In genomic region chr14:37501877-37502276, GRCh38 we compare ENCODE assay signal across 31 cellular contexts.
A peak's percentile ranks its signal among the peaks of the same experiment; 100 is the strongest.
DNase-seq lines count a peak whose midpoint lies in the region; ATAC-seq, FAIRE-seq and TF ChIP-seq lines count a peak whose summit lies in the region.
"Had no signal": no experiment of that assay in that cellular context is flagged by ENCODE, and none has a peak within 500 bp of the region (broad histone marks: within the 10 kb centered on the region; RNA-seq: fewer than 3 reads in every experiment).

No MANE protein-coding gene starts in this region.

- H3K4me2 ChIP-seq in HepG2 (ENCODE audit: low read depth, low read length): no peak overlapping the region
- H3K4me2 ChIP-seq: A549; BLaER1; BLaER1 treated with 17β-estradiol and CSF1 and Interleukin-3, amounts not matched to agents 10 nM and 100 nM had no signal

- FAIRE-seq in HepG2 (lab: Jason Lieb, UNC) (no peak), kidney (lab: Jason Lieb, UNC) (no peak)
- FAIRE-seq: A204.1, A549, D721Med had no signal

- H3K4me3 ChIP-seq in HepG2 (replicated peaks in 1 of 3; ENCODE audit: insufficient read depth in 1 of 3, low read depth in 2 of 3, low read length in 3 of 3): no peak overlapping the region
- H3K4me3 ChIP-seq in right lobe of liver: no peak overlapping the region
- no peak overlapping the region for H3K4me3 ChIP-seq in kidney (ENCODE audit: low read length in 2 of 2)
- H3K4me3 ChIP-seq: A549; BLaER1; BLaER1 treated with 17β-estradiol and CSF1 and Interleukin-3, amounts not matched to agents 10 nM and 100 nM had no signal

- BruUV-seq in HepG2 (replicated peaks; lab: Mats Ljungman, UMichigan): no TSS peak

- DNase-seq in HepG2 (ENCODE audit: low spot score): no peak
- DNase-seq in right lobe of liver: no peak
- peak; percentile 53 for DNase-seq in kidney
- DNase-seq in NCI-H1436 (lab: John Stamatoyannopoulos, UW): no peak
- DNase-seq: 8988T; ACHN; AML-193; BE2C; C1 segment of cervical spinal cord; Caco-2; Calu3; CD4-positive, alpha-beta memory T cell; CD4-positive, alpha-beta T cell; CD4-positive, CD25-positive, alpha-beta regulatory T cell; CD8-positive, alpha-beta memory T cell; CD8-positive, alpha-beta T cell; COR-L47; DMS 273 treated with DMSO at 0.1 percent for 48 hours; DMS153; DMS53; DMS79; DMS79 treated with DMSO at 0.1 percent for 48 hours; DND-41; EL had no signal

- H3K79me2 ChIP-seq in HepG2 (ENCODE audit: insufficient read depth, low read length): no peaks in the 10 kb centered on the region

- H3K27ac ChIP-seq in HepG2 (ENCODE audit: extremely low read length, insufficient read depth, low read length): no peak overlapping the region
- no peak overlapping the region for H3K27ac ChIP-seq in right lobe of liver
- H3K27ac ChIP-seq in kidney (ENCODE audit: low read depth in 2 of 2, low read length in 2 of 2): no peak overlapping the region
- H3K27ac ChIP-seq: 22Rv1; A549; BLaER1; BLaER1 treated with 17β-estradiol and CSF1 and Interleukin-3, amounts not matched to agents 10 nM and 100 nM; C4-2B had no signal

- H3K27me3 ChIP-seq in HepG2 (ENCODE audit: control insufficient read depth in 1 of 2, insufficient read depth in 2 of 2, low read length in 2 of 2) (no peaks in the 10 kb centered on the region), right lobe of liver (no peaks in the 10 kb centered on the region)
- H3K27me3 ChIP-seq: BE2C; BLaER1; BLaER1 treated with 17β-estradiol and CSF1 and Interleukin-3, amounts not matched to agents 10 nM and 100 nM had no signal

- intact Hi-C loops in HepG2 (cut with micrococcal nuclease; ENCODE audit: unreplicated experiment) (no loop called here), right lobe of liver (cut with DNase I) (no loop called here), kidney (cut with DNase I) (no loop called here)

- no peak overlapping the region for H2AFZ ChIP-seq in HepG2 (ENCODE audit: low read length)

- no peak for TF ChIP-seq POLR2A in HepG2 (IDR thresholded peaks at IDR 0.05; ENCODE audit: insufficient read depth in 1 of 2, low read depth in 2 of 2, low read length in 2 of 2)
- TF ChIP-seq POLR2A in right lobe of liver (IDR thresholded peaks at IDR 0.05): no peak

- 86% methylated on average over 5 of the region's 5 CpGs for WGBS in HepG2 (ENCODE audit: low lambda C conversion rate)
- WGBS in right lobe of liver (ENCODE audit: insufficient coverage, low coverage, low lambda C conversion rate, missing lambda C conversion rate): no CpG with 5 or more reads among the region's 5 CpGs

- H3K4me1 ChIP-seq in HepG2 (ENCODE audit: insufficient read depth, low read length) (peaks cover 11% of the 10 kb centered on the region), right lobe of liver (no peaks in the 10 kb centered on the region), kidney (ENCODE audit: control insufficient read depth in 1 of 2, insufficient read depth in 1 of 2, low read depth in 1 of 2, low read length in 2 of 2) (no peaks in the 10 kb centered on the region)
- H3K4me1 ChIP-seq: A549; BE2C; BLaER1; BLaER1 treated with 17β-estradiol and CSF1 and Interleukin-3, amounts not matched to agents 10 nM and 100 nM; Caco-2 had no signal

- TF ChIP-seq CTCF in HepG2 (CRISPR knock-in tag; IDR thresholded peaks at IDR 0.05) (no peak), right lobe of liver (IDR thresholded peaks at IDR 0.05) (no peak), kidney (IDR thresholded peaks at IDR 0.05; ENCODE audit: borderline replicate concordance, extremely low read depth, insufficient read depth) (no peak)

- TF ChIP-seq EP300 in HepG2 (IDR thresholded peaks at IDR 0.05; ENCODE audit: low read depth in 2 of 2, low read length in 2 of 2) (no peak), HepG2 (CRISPR knock-in tag; IDR thresholded peaks at IDR 0.05; ENCODE audit: borderline replicate concordance) (no peak)

- in situ Hi-C loops in HepG2 (cut with HindIII; ENCODE audit: extremely low pct_ligation_motif_present, low pct_unique_long_range_greater_than_20kb): no loop called here

- no peaks in the 10 kb centered on the region for H4K20me1 ChIP-seq in HepG2 (ENCODE audit: insufficient read depth, low read length)
- H4K20me1 ChIP-seq: BLaER1; BLaER1 treated with 17β-estradiol and CSF1 and Interleukin-3, amounts not matched to agents 10 nM and 100 nM had no signal

- H3K9ac ChIP-seq in HepG2 (ENCODE audit: insufficient read depth, low read depth, low read length) (no peak overlapping the region), kidney (ENCODE audit: low read length in 2 of 2) (no peak overlapping the region)
- H3K9ac ChIP-seq: BLaER1; BLaER1 treated with 17β-estradiol and CSF1 and Interleukin-3, amounts not matched to agents 10 nM and 100 nM had no signal

- CTCF ChIA-PET in HepG2 (lab: Yijun Ruan, JAX; ENCODE audit: low intra/inter-chr PET ratio, low total read pairs): no interaction called here

- peaks cover 3 to 10% of the 10 kb centered on the region in 2 experiments; a peak in 3 of 5 replicates for H3K36me3 ChIP-seq in HepG2 (replicated peaks in 1 of 2; ENCODE audit: control insufficient read depth in 1 of 2, insufficient read depth in 2 of 2, low read length in 2 of 2)
- no peaks in the 10 kb centered on the region for H3K36me3 ChIP-seq in right lobe of liver
- no peaks in the 10 kb centered on the region for H3K36me3 ChIP-seq in kidney (ENCODE audit: control insufficient read depth in 1 of 2, insufficient read depth in 2 of 2, low read length in 2 of 2)
- H3K36me3 ChIP-seq: BE2C; BLaER1; BLaER1 treated with 17β-estradiol and CSF1 and Interleukin-3, amounts not matched to agents 10 nM and 100 nM had no signal

- POLR2A ChIA-PET in HepG2 (lab: Yijun Ruan, JAX): no interaction called here

- no peaks in the 10 kb centered on the region for H3K9me3 ChIP-seq in HepG2 (ENCODE audit: low read length)
- H3K9me3 ChIP-seq in right lobe of liver: no peaks in the 10 kb centered on the region
- no peaks in the 10 kb centered on the region for H3K9me3 ChIP-seq in kidney (ENCODE audit: control insufficient read depth in 1 of 2, low read length in 2 of 2)
- H3K9me3 ChIP-seq: A549; BE2C; BLaER1; BLaER1 treated with 17β-estradiol and CSF1 and Interleukin-3, amounts not matched to agents 10 nM and 100 nM; Caco-2 had no signal

- no peak for TF ChIP-seq RAD21 in HepG2 (CRISPR knock-in tag; IDR thresholded peaks at IDR 0.05)

- ATAC-seq in HepG2 (no peak), right lobe of liver (no peak)
- ATAC-seq: A549; CD8-positive, alpha-beta T cell had no signal

TF ChIP-seq in HepG2, 621 proteins besides CTCF, POLR2A, EP300 and RAD21 (continues in another document):
- peak; percentile 62 for TF ChIP-seq ZMYM4 (CRISPR knock-in tag; IDR thresholded peaks at IDR 0.05)
- peak; percentile 59; the same call in 1 of the 2 replicates for TF ChIP-seq TERF1 (CRISPR knock-in tag; IDR thresholded peaks at IDR 0.05)
- 0 out of 2 replicates have a peak, but pooled peaks have one; percentile 41 for TF ChIP-seq MTA1 (CRISPR knock-in tag; IDR thresholded peaks at IDR 0.05; ENCODE audit: borderline replicate concordance)
- no peak for TF ChIP-seq FLYWCH1 (CRISPR knock-in tag; IDR thresholded peaks at IDR 0.05)
- 0 out of 2 replicates have a peak, but pooled peaks have one; percentile 13 for TF ChIP-seq GABPB1 (CRISPR knock-in tag; IDR thresholded peaks at IDR 0.05)
- 0 out of 2 replicates have a peak, but pooled peaks have one; percentile 43 for TF ChIP-seq MXD1 (CRISPR knock-in tag; IDR thresholded peaks at IDR 0.05)
- TF ChIP-seq FOXP4 (CRISPR knock-in tag; IDR thresholded peaks at IDR 0.05): no peak
- TF ChIP-seq NPAS2 (CRISPR knock-in tag; IDR thresholded peaks at IDR 0.05; ENCODE audit: borderline replicate concordance): no peak
